15 cellular contexts compared by ENCODE assay signal in genomic region chr18:58391932-58392331, GRCh38.
DNase-seq lines count a peak whose midpoint lies in the region; FAIRE-seq and TF ChIP-seq lines count a peak whose summit lies in the region.
"Had no signal": no experiment of that assay in that cellular context is flagged by ENCODE, and none has a peak within 500 bp of the region (broad histone marks: within the 10 kb centered on the region; RNA-seq: fewer than 3 reads in every experiment).

No MANE protein-coding gene starts in this region.

- H3K4me1 Mint-ChIP-seq in mesothelial cell of epicardium: peaks cover 14% of the 10 kb centered on the region

- peak overlapping the region; percentile 41 for H3K27ac Mint-ChIP-seq in mesothelial cell of epicardium
- H3K27ac Mint-ChIP-seq: activated CD4-positive, alpha-beta T cell treated with anti-CD3 and anti-CD28 coated beads, Interleukin-2, amount 10 ng/mL, durations not matched to agents 24 days and 14 days had no signal

- H3K27me3 ChIP-seq in HUES64 (ENCODE audit: insufficient read depth, low read length) (no peaks in the 10 kb centered on the region), bronchial epithelial cell (ENCODE audit: control insufficient read depth, insufficient read depth, low read length) (no peaks in the 10 kb centered on the region), smooth muscle cell (ENCODE audit: low read depth) (no peaks in the 10 kb centered on the region)
- H3K27me3 ChIP-seq: BLaER1 treated with 17β-estradiol and CSF1 and Interleukin-3, amounts not matched to agents 10 nM and 100 nM; Peyer's patch had no signal

- H3K36me3 ChIP-seq in HUES64 (ENCODE audit: insufficient read depth, low read length): peaks cover 82% of the 10 kb centered on the region
- peaks cover 16% of the 10 kb centered on the region for H3K36me3 ChIP-seq in bronchial epithelial cell (ENCODE audit: control insufficient read depth, insufficient read depth, low read length)
- no peaks in the 10 kb centered on the region for H3K36me3 ChIP-seq in smooth muscle cell (ENCODE audit: low read depth)

- H3K9ac ChIP-seq in HUES64 (ENCODE audit: low read depth, low read length): no peak overlapping the region
- no peak overlapping the region for H3K9ac ChIP-seq in smooth muscle cell (ENCODE audit: low read depth)
- H3K9ac ChIP-seq: BLaER1 treated with 17β-estradiol and CSF1 and Interleukin-3, amounts not matched to agents 10 nM and 100 nM had no signal

- in situ Hi-C loops in KBM-7 (cut with MboI; ENCODE audit: low pct_unique_long_range_greater_than_20kb, low sequenced_read_pairs): no loop called here

- H3K9me3 Mint-ChIP-seq in mesothelial cell of epicardium: no peaks in the 10 kb centered on the region
- H3K9me3 Mint-ChIP-seq: activated CD4-positive, alpha-beta T cell treated with anti-CD3 and anti-CD28 coated beads, Interleukin-2, amount 10 ng/mL, durations not matched to agents 24 days and 14 days had no signal

- H3K4me3 ChIP-seq in HUES64 (ENCODE audit: low read length): no peak overlapping the region
- H3K4me3 ChIP-seq in bronchial epithelial cell (ENCODE audit: low read depth, low read length): no peak overlapping the region
- H3K4me3 ChIP-seq in smooth muscle cell: no peak overlapping the region
- H3K4me3 ChIP-seq: BLaER1 treated with 17β-estradiol and CSF1 and Interleukin-3, amounts not matched to agents 10 nM and 100 nM; Peyer's patch had no signal

- no peak overlapping the region for H3K4me3 Mint-ChIP-seq in mesothelial cell of epicardium
- H3K4me3 Mint-ChIP-seq: activated CD4-positive, alpha-beta T cell treated with anti-CD3 and anti-CD28 coated beads, Interleukin-2, amount 10 ng/mL, durations not matched to agents 24 days and 14 days had no signal

- H3K27ac ChIP-seq in HUES64 (ENCODE audit: low read depth, low read length): peak overlapping the region; percentile 27; the same call in 1 of the 2 replicates
- H3K27ac ChIP-seq in smooth muscle cell (ENCODE audit: low read depth): peak overlapping the region; percentile 53
- H3K27ac ChIP-seq: BLaER1 treated with 17β-estradiol and CSF1 and Interleukin-3, amounts not matched to agents 10 nM and 100 nM had no signal

- DNase-seq in bronchial epithelial cell (ENCODE audit: low read depth) (no peak), mesothelial cell of epicardium (ENCODE audit: low spot score in 2 of 2, unreplicated experiment in 2 of 2) (no peak), smooth muscle cell (lab: John Stamatoyannopoulos, UW; ENCODE audit: unreplicated experiment) (no peak), KBM-7 (no peak), NOMO-1 treated with dmso at 0.1 percent for 144 hours (lab: John Stamatoyannopoulos, UW; ENCODE audit: unreplicated experiment) (no peak), AG08395 (ENCODE audit: low spot score) (no peak)
- DNase-seq: activated CD4-positive, alpha-beta T cell treated with anti-CD3 and anti-CD28 coated beads, Interleukin-2, amount 10 ng/mL, durations not matched to agents 24 days and 14 days; activated gamma-delta T cell treated with Interleukin-2 at 50 U/mL for 16 hours; cortex of kidney; HCEC 1CT; NCI-H1105 treated with DMSO at 0.1 percent for 48 hours; NCI-H748 treated with DMSO at 0.1 percent for 48 hours; Peyer's patch had no signal

- TF ChIP-seq CTCF in bronchial epithelial cell (IDR thresholded peaks at IDR 0.05; ENCODE audit: insufficient read depth, low read length, severe bottlenecking) (no peak), mesothelial cell of epicardium (IDR thresholded peaks at IDR 0.05; ENCODE audit: unreplicated experiment) (no peak), smooth muscle cell (IDR thresholded peaks at IDR 0.05; ENCODE audit: borderline replicate concordance, insufficient read depth, poor library complexity, severe bottlenecking) (no peak)

- H4K20me1 ChIP-seq in smooth muscle cell (ENCODE audit: low read depth): no peaks in the 10 kb centered on the region
- H4K20me1 ChIP-seq: BLaER1 treated with 17β-estradiol and CSF1 and Interleukin-3, amounts not matched to agents 10 nM and 100 nM had no signal

- H3K9me3 ChIP-seq in HUES64 (ENCODE audit: insufficient read depth, low read depth, low read length) (no peaks in the 10 kb centered on the region), smooth muscle cell (replicated peaks; ENCODE audit: low read depth) (no peaks in the 10 kb centered on the region)
- H3K9me3 ChIP-seq: BLaER1 treated with 17β-estradiol and CSF1 and Interleukin-3, amounts not matched to agents 10 nM and 100 nM; Peyer's patch had no signal

- no peaks in the 10 kb centered on the region for H3K79me2 ChIP-seq in smooth muscle cell (ENCODE audit: low read depth)

- H3F3A ChIP-seq in smooth muscle cell (ENCODE audit: low read depth): peaks cover 14% of the 10 kb centered on the region

- FAIRE-seq in bronchial epithelial cell (lab: Jason Lieb, UNC): peak; percentile 93

- H3K4me1 ChIP-seq in HUES64 (ENCODE audit: insufficient read depth, low read length) (no peaks in the 10 kb centered on the region), smooth muscle cell (ENCODE audit: low read depth) (peaks cover 9% of the 10 kb centered on the region)
- H3K4me1 ChIP-seq: Peyer's patch had no signal

- H3K27me3 Mint-ChIP-seq in mesothelial cell of epicardium (ENCODE audit: low read depth): no peaks in the 10 kb centered on the region
- H3K27me3 Mint-ChIP-seq: activated CD4-positive, alpha-beta T cell treated with anti-CD3 and anti-CD28 coated beads, Interleukin-2, amount 10 ng/mL, durations not matched to agents 24 days and 14 days had no signal

- no peak overlapping the region for H2AFZ ChIP-seq in smooth muscle cell (ENCODE audit: low read depth)

- H3K4me2 ChIP-seq in smooth muscle cell: peak overlapping the region; percentile 50

- WGBS in HUES64: 85% methylated on average over 9 of the region's 9 CpGs
- WGBS in smooth muscle cell (ENCODE audit: low lambda C conversion rate): 81% methylated on average over 9 of the region's 9 CpGs

- H3K36me3 Mint-ChIP-seq in mesothelial cell of epicardium: peaks cover 67% of the 10 kb centered on the region
